Comparison of ENCODE assay signal across 1 cellular context in genomic region chr1:224998185-224998584, GRCh38.
TF ChIP-seq lines count a peak whose summit lies in the region.

No MANE protein-coding gene starts in this region.

TF ChIP-seq in IMR-90, 13 proteins besides CTCF, POLR2A, EP300 and RAD21 (continued from another document):
- TF ChIP-seq BHLHE40 (IDR thresholded peaks at IDR 0.05; ENCODE audit: low read depth, low read length), result no peak
